In genomic region chr12:11204173-11204572, GRCh38 we compare ENCODE assay signal across 39 cellular contexts. TPM values are rescaled to one million over a fixed set of nuclear protein-coding genes. Genes with fewer than 3 reads are reported as not detected.
"Had no signal": no experiment of that assay in that cellular context is flagged by ENCODE, and none has a peak within 500 bp of the region (broad histone marks: within the 10 kb centered on the region; RNA-seq: fewer than 3 reads in every experiment).

No MANE protein-coding gene starts in this region.

- H3K36me3 Mint-ChIP-seq: activated CD4-positive, alpha-beta memory T cell treated with anti-CD3 and anti-CD28 coated beads for 36 hours had no signal

- H3K36me3 ChIP-seq: adrenal gland, brain microvascular endothelial cell, breast epithelium had no signal

- H3K27ac Mint-ChIP-seq: activated B cell treated with CpG ODN at 0.5 μM for 24 hours; activated CD4-positive, alpha-beta memory T cell treated with anti-CD3 and anti-CD28 coated beads for 36 hours; activated CD4-positive, alpha-beta T cell treated with anti-CD3 and anti-CD28 coated beads, Interleukin-2, amount 10 ng/mL, durations not matched to agents 24 days and 14 days; activated CD8-positive, alpha-beta T cell treated with anti-CD3 and anti-CD28 coated beads for 36 hours; activated naive CD4-positive, alpha-beta T cell treated with anti-CD3 and anti-CD28 coated beads for 36 hours; activated naive CD8-positive, alpha-beta T cell treated with anti-CD3 and anti-CD28 coated beads for 36 hours; activated T-cell treated with anti-CD3 and anti-CD28 coated beads, Interleukin-2, amount 50 U/mL, for 72 hours; activated T-helper 1 cell treated with anti-CD3 and anti-CD28 coated beads, Interleukin-12 subunit alpha, Interleukin-12 subunit beta, Interleukin-2, Interleukin-4 antibody, amounts not matched to agents 30 ng/mL and 10 ng/mL and 1 ng/mL, durations not matched to agents 14 hours and 24 hours and 36 hours; activated T-helper 17 cell treated with anti-CD3 and anti-CD28 coated beads, Interleukin-2, amount 50 U/mL, for 72 hours; T-helper 1 cell treated with Interleukin-12 subunit alpha and Interleukin-12 subunit beta and Interleukin-4 antibody, amounts not matched to agents 30 μg/mL and 1 μg/mL, for 36 hours; T-helper 2 cell treated with Interferon-gamma antibody and Interleukin-4, amounts not matched to agents 5 μg/mL and 100 μg/mL, for 36 hours had no signal

- H3K9me3 ChIP-seq: adrenal gland, body of pancreas, breast epithelium had no signal

- DNase-seq: activated B cell treated with CpG ODN at 0.5 μM for 24 hours; activated CD4-positive, alpha-beta memory T cell treated with anti-CD3 and anti-CD28 coated beads for 36 hours; activated CD4-positive, alpha-beta T cell treated with anti-CD3 and anti-CD28 coated beads for 4 hours; activated CD4-positive, alpha-beta T cell treated with anti-CD3 and anti-CD28 coated beads, Interleukin-2, amount 10 ng/mL, durations not matched to agents 24 days and 14 days; activated CD4-positive, alpha-beta T cell treated with anti-CD3 and anti-CD28 coated beads, Interleukin-2, amount 50 U/mL, for 1 hour; activated CD4-positive, alpha-beta T cell treated with anti-CD3 and anti-CD28 coated beads, Interleukin-2, amount 50 U/mL, for 4 hours; activated CD4-positive, CD25-positive, alpha-beta regulatory T cell treated with anti-CD3 and anti-CD28 coated beads, Interleukin-2, amount 50 U/mL, for 72 hours; activated CD8-positive, alpha-beta memory T cell treated with anti-CD3 and anti-CD28 coated beads, Interleukin-2, amount 50 U/mL, for 4 hours; activated CD8-positive, alpha-beta T cell treated with anti-CD3 and anti-CD28 coated beads for 36 hours; activated effector memory CD4-positive, alpha-beta T cell treated with anti-CD3 and anti-CD28 coated beads, Interleukin-2, amount 50 U/mL, for 16 hours; activated gamma-delta T cell treated with Interleukin-2 at 50 U/mL for 16 hours; activated naive CD4-positive, alpha-beta T cell; activated naive CD4-positive, alpha-beta T cell treated with anti-CD3 and anti-CD28 coated beads for 36 hours; activated naive CD4-positive, alpha-beta T cell treated with anti-CD3 and anti-CD28 coated beads, Interleukin-2, amount 50 U/mL, for 16 hours; activated naive CD8-positive, alpha-beta T cell treated with anti-CD3 and anti-CD28 coated beads for 36 hours; activated T-cell treated with anti-CD3 and anti-CD28 coated beads for 4 hours; activated T-cell treated with anti-CD3 and anti-CD28 coated beads, Interleukin-2, amount 50 U/mL, for 1 hour; activated T-cell treated with anti-CD3 and anti-CD28 coated beads, Interleukin-2, amount 50 U/mL, for 4 hours; activated T-cell treated with anti-CD3 and anti-CD28 coated beads, Interleukin-2, amount 50 U/mL, for 72 hours; adrenal gland; amniotic stem cell; aorta; body of pancreas; brain microvascular endothelial cell; central memory CD4-positive, alpha-beta T cell; T-helper 2 cell; T-helper 9 cell had no signal

- H3K27me3 ChIP-seq: adrenal gland, body of pancreas, brain microvascular endothelial cell, breast epithelium had no signal

- H3K4me3 Mint-ChIP-seq: activated B cell treated with CpG ODN at 0.5 μM for 24 hours; activated CD4-positive, alpha-beta memory T cell treated with anti-CD3 and anti-CD28 coated beads for 36 hours; activated CD4-positive, alpha-beta T cell treated with anti-CD3 and anti-CD28 coated beads, Interleukin-2, amount 10 ng/mL, durations not matched to agents 24 days and 14 days; activated CD8-positive, alpha-beta T cell treated with anti-CD3 and anti-CD28 coated beads for 36 hours; activated naive CD4-positive, alpha-beta T cell treated with anti-CD3 and anti-CD28 coated beads for 36 hours; activated naive CD8-positive, alpha-beta T cell treated with anti-CD3 and anti-CD28 coated beads for 36 hours; activated T-cell treated with anti-CD3 and anti-CD28 coated beads, Interleukin-2, amount 50 U/mL, for 4 hours; activated T-cell treated with anti-CD3 and anti-CD28 coated beads, Interleukin-2, amount 50 U/mL, for 72 hours; activated T-helper 1 cell treated with anti-CD3 and anti-CD28 coated beads, Interleukin-12 subunit alpha, Interleukin-12 subunit beta, Interleukin-2, Interleukin-4 antibody, amounts not matched to agents 30 ng/mL and 10 ng/mL and 1 ng/mL, durations not matched to agents 14 hours and 24 hours and 36 hours; activated T-helper 17 cell treated with anti-CD3 and anti-CD28 coated beads, Interleukin-2, amount 50 U/mL, for 72 hours; T-helper 1 cell treated with Interleukin-12 subunit alpha and Interleukin-12 subunit beta and Interleukin-4 antibody, amounts not matched to agents 30 μg/mL and 1 μg/mL, for 36 hours; T-helper 2 cell treated with Interferon-gamma antibody and Interleukin-4, amounts not matched to agents 5 μg/mL and 100 μg/mL, for 36 hours had no signal

- H3K27ac ChIP-seq: adrenal gland, body of pancreas, brain microvascular endothelial cell, breast epithelium, VCaP had no signal

- H3K4me1 Mint-ChIP-seq: activated B cell treated with CpG ODN at 0.5 μM for 24 hours; activated CD4-positive, alpha-beta T cell treated with anti-CD3 and anti-CD28 coated beads, Interleukin-2, amount 10 ng/mL, durations not matched to agents 24 days and 14 days; activated naive CD8-positive, alpha-beta T cell treated with anti-CD3 and anti-CD28 coated beads for 36 hours; activated T-helper 17 cell treated with anti-CD3 and anti-CD28 coated beads, Interleukin-2, amount 50 U/mL, for 72 hours had no signal

- FAIRE-seq: astrocyte, TTC549 had no signal

- H3K27me3 Mint-ChIP-seq: activated B cell treated with CpG ODN at 0.5 μM for 24 hours; activated CD4-positive, alpha-beta memory T cell treated with anti-CD3 and anti-CD28 coated beads for 36 hours; activated CD8-positive, alpha-beta T cell treated with anti-CD3 and anti-CD28 coated beads for 36 hours; activated naive CD8-positive, alpha-beta T cell treated with anti-CD3 and anti-CD28 coated beads for 36 hours; activated T-helper 17 cell treated with anti-CD3 and anti-CD28 coated beads, Interleukin-2, amount 50 U/mL, for 72 hours had no signal

- H3K9me3 Mint-ChIP-seq: activated CD4-positive, alpha-beta memory T cell treated with anti-CD3 and anti-CD28 coated beads for 36 hours; activated CD4-positive, alpha-beta T cell treated with anti-CD3 and anti-CD28 coated beads, Interleukin-2, amount 10 ng/mL, durations not matched to agents 24 days and 14 days; activated naive CD4-positive, alpha-beta T cell treated with anti-CD3 and anti-CD28 coated beads for 36 hours; activated T-cell treated with anti-CD3 and anti-CD28 coated beads, Interleukin-2, amount 50 U/mL, for 4 hours; activated T-cell treated with anti-CD3 and anti-CD28 coated beads, Interleukin-2, amount 50 U/mL, for 72 hours; activated T-helper 1 cell treated with anti-CD3 and anti-CD28 coated beads, Interleukin-12 subunit alpha, Interleukin-12 subunit beta, Interleukin-2, Interleukin-4 antibody, amounts not matched to agents 30 ng/mL and 10 ng/mL and 1 ng/mL, durations not matched to agents 14 hours and 24 hours and 36 hours; activated T-helper 17 cell treated with anti-CD3 and anti-CD28 coated beads, Interleukin-2, amount 50 U/mL, for 72 hours; T-helper 1 cell treated with Interleukin-12 subunit alpha and Interleukin-12 subunit beta and Interleukin-4 antibody, amounts not matched to agents 30 μg/mL and 1 μg/mL, for 36 hours; T-helper 2 cell treated with Interferon-gamma antibody and Interleukin-4, amounts not matched to agents 5 μg/mL and 100 μg/mL, for 36 hours had no signal

- ATAC-seq: activated CD8-positive, alpha-beta T cell treated with anti-CD3 and anti-CD28 coated beads for 36 hours; activated naive CD4-positive, alpha-beta T cell treated with anti-CD3 and anti-CD28 coated beads, Interleukin-2, amount 50 U/mL, for 72 hours; activated T-cell treated with anti-CD3 and anti-CD28 coated beads, Interleukin-2, amount 50 U/mL, for 4 hours; activated T-cell treated with anti-CD3 and anti-CD28 coated beads, Interleukin-2, amount 50 U/mL, for 72 hours; activated T-helper 17 cell treated with anti-CD3 and anti-CD28 coated beads, Interleukin-2, amount 50 U/mL, for 72 hours; body of pancreas had no signal

- H3K4me3 ChIP-seq: adrenal gland, body of pancreas, breast epithelium had no signal

- H3K4me1 ChIP-seq: body of pancreas, breast epithelium had no signal

RNA-seq across cellular contexts. Expression of gene TAS2R42, which starts 17.4 kb away (rescaled TPM):
- total RNA-seq: activated B cell treated with CpG ODN at 0.5 μM for 24 hours; activated CD4-positive, alpha-beta memory T cell treated with anti-CD3 and anti-CD28 coated beads for 36 hours; activated CD4-positive, alpha-beta T cell treated with anti-CD3 and anti-CD28 coated beads, Interleukin-2, amount 10 ng/mL, durations not matched to agents 24 days and 14 days; activated CD8-positive, alpha-beta memory T cell treated with anti-CD3 and anti-CD28 coated beads for 36 hours; activated CD8-positive, alpha-beta T cell treated with anti-CD3 and anti-CD28 coated beads for 36 hours; activated naive CD4-positive, alpha-beta T cell treated with anti-CD3 and anti-CD28 coated beads for 36 hours; activated naive CD4-positive, alpha-beta T cell treated with anti-CD3 and anti-CD28 coated beads, Interleukin-2, amount 50 U/mL, for 72 hours; activated naive CD8-positive, alpha-beta T cell treated with anti-CD3 and anti-CD28 coated beads for 36 hours; activated T-cell treated with anti-CD3 and anti-CD28 coated beads, Interleukin-2, amount 50 U/mL, for 4 hours; activated T-cell treated with anti-CD3 and anti-CD28 coated beads, Interleukin-2, amount 50 U/mL, for 72 hours; activated T-helper 1 cell treated with anti-CD3 and anti-CD28 coated beads, Interleukin-12 subunit alpha, Interleukin-12 subunit beta, Interleukin-2, Interleukin-4 antibody, amounts not matched to agents 30 ng/mL and 10 ng/mL and 1 ng/mL, durations not matched to agents 14 hours and 24 hours and 36 hours; activated T-helper 17 cell treated with anti-CD3 and anti-CD28 coated beads, Interleukin-2, amount 50 U/mL, for 72 hours; adrenal gland; aorta; astrocyte; body of pancreas; breast epithelium; cardiac septum; cerebellum had no signal
- polyA plus RNA-seq: adrenal gland, aorta had no signal
